15 cellular contexts compared by ENCODE assay signal in the genomic region with DNA sequence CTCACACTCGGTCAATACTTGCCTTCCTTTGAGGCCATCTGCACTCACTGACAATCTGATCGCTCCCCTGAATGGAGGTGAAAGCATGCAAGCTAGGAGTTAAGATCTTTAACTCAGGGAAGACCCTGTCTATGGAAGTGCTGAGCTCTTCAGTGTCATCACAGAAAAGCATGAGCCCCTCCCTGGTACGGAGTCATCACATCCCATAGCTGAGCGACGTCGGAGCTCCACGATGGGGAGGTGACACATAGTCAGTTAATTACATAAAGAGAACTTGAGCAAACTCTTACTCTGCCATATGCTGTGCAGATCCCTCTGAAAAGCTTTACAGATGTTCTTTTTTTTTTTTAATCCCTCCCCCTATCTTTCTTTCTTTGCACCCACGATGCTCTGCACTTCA.
"Had no signal": no experiment of that assay in that cellular context is flagged by ENCODE, and none has a peak within 500 bp of the region (broad histone marks: within the 10 kb centered on the region; RNA-seq: fewer than 3 reads in every experiment).

No MANE protein-coding gene starts in this region.

- DNase-seq: dermis blood vessel endothelial cell; esophagus squamous epithelium; foreskin keratinocyte; mucosa of descending colon; naive thymus-derived CD8-positive, alpha-beta T cell; psoas muscle; spleen; stimulated activated CD4-positive, alpha-beta T cell treated with anti-CD3 and anti-CD28 coated beads, Interleukin-15, amount 100 ng/mL, for 24 hours; stimulated activated CD4-positive, alpha-beta T cell treated with anti-CD3 and anti-CD28 coated beads, Interleukin-1b, Interleukin-23, amount 100 ng/mL, for 48 hours; stimulated activated CD4-positive, alpha-beta T cell treated with anti-CD3 and anti-CD28 coated beads, Interleukin-4, amount 100 ng/mL, for 24 hours; tibial artery; upper lobe of left lung; uterus had no signal

- ATAC-seq: foreskin keratinocyte; mucosa of descending colon; naive thymus-derived CD8-positive, alpha-beta T cell; psoas muscle; sciatic nerve; stimulated activated memory B cell treated with anti-CD40 and anti-IgM and Interleukin-4, amounts not matched to agents 10 μg/mL and 1 μg/mL and 100 μg/mL, for 72 hours had no signal
